35 cellular contexts compared by ENCODE assay signal in genomic region chr14:72982146-72982708, GRCh38.
"Had no signal": no experiment of that assay in that cellular context is flagged by ENCODE, and none has a peak within 500 bp of the region (broad histone marks: within the 10 kb centered on the region; RNA-seq: fewer than 3 reads in every experiment).

No MANE protein-coding gene starts in this region.

- H3K4me3 Mint-ChIP-seq: activated CD4-positive, alpha-beta T cell treated with anti-CD3 and anti-CD28 coated beads for 36 hours; activated CD4-positive, alpha-beta T cell treated with anti-CD3 and anti-CD28 coated beads, Interleukin-2, amount 10 ng/mL, durations not matched to agents 7 days and 5 days; activated CD8-positive, alpha-beta T cell treated with anti-CD3 and anti-CD28 coated beads, Interleukin-2, amount 10 ng/mL, durations not matched to agents 7 days and 5 days; activated naive CD4-positive, alpha-beta T cell treated with anti-CD3 and anti-CD28 coated beads, Interleukin-2, amount 50 U/mL, for 24 hours; activated naive CD8-positive, alpha-beta T cell treated with anti-CD3 and anti-CD28 coated beads, Interleukin-2, amount 10 ng/mL, durations not matched to agents 7 days and 5 days; activated T-cell treated with anti-CD3 and anti-CD28 coated beads, Interleukin-2, amount 50 U/mL, for 24 hours; T-cell had no signal

- ATAC-seq: activated CD4-positive, alpha-beta T cell treated with anti-CD3 and anti-CD28 coated beads for 36 hours; activated CD4-positive, CD25-positive, alpha-beta regulatory T cell treated with anti-CD3 and anti-CD28 coated beads, Interleukin-2, amount 50 U/mL, for 24 hours; activated CD8-positive, alpha-beta T cell treated with anti-CD3 and anti-CD28 coated beads, Interleukin-2, amount 10 ng/mL, durations not matched to agents 7 days and 5 days; body of pancreas; Panc1; T-cell had no signal

- H3K27me3 Mint-ChIP-seq: activated CD4-positive, alpha-beta T cell treated with anti-CD3 and anti-CD28 coated beads for 36 hours; activated CD4-positive, alpha-beta T cell treated with anti-CD3 and anti-CD28 coated beads, Interleukin-2, amount 10 ng/mL, durations not matched to agents 7 days and 5 days; activated naive CD4-positive, alpha-beta T cell treated with anti-CD3 and anti-CD28 coated beads, Interleukin-2, amount 50 U/mL, for 24 hours; activated naive CD8-positive, alpha-beta T cell treated with anti-CD3 and anti-CD28 coated beads, Interleukin-2, amount 10 ng/mL, durations not matched to agents 7 days and 5 days; activated T-cell treated with anti-CD3 and anti-CD28 coated beads, Interleukin-2, amount 50 U/mL, for 24 hours; T-cell had no signal

- H3K4me1 Mint-ChIP-seq: activated CD4-positive, alpha-beta T cell treated with anti-CD3 and anti-CD28 coated beads for 36 hours; activated CD4-positive, alpha-beta T cell treated with anti-CD3 and anti-CD28 coated beads, Interleukin-2, amount 10 ng/mL, durations not matched to agents 7 days and 5 days; activated naive CD4-positive, alpha-beta T cell treated with anti-CD3 and anti-CD28 coated beads, Interleukin-2, amount 50 U/mL, for 24 hours; T-cell had no signal

- FAIRE-seq: TTC549 had no signal

- H3K9me3 Mint-ChIP-seq: activated CD4-positive, alpha-beta T cell treated with anti-CD3 and anti-CD28 coated beads, Interleukin-2, amount 10 ng/mL, durations not matched to agents 7 days and 5 days; activated naive CD4-positive, alpha-beta T cell treated with anti-CD3 and anti-CD28 coated beads, Interleukin-2, amount 50 U/mL, for 24 hours; activated naive CD8-positive, alpha-beta T cell treated with anti-CD3 and anti-CD28 coated beads, Interleukin-2, amount 10 ng/mL, durations not matched to agents 7 days and 5 days; activated T-helper 2 cell treated with anti-CD3 and anti-CD28 coated beads, Interferon-gamma antibody, Interleukin-2, Interleukin-4, amounts not matched to agents 10 μg/mL and 5 μg/mL and 100 μg/mL, durations not matched to agents 14 hours and 24 hours and 36 hours; T-cell had no signal

- H3K9me3 ChIP-seq: ascending aorta, body of pancreas, breast epithelium, SJSA1, SK-N-SH had no signal

- DNase-seq: activated CD4-positive, alpha-beta T cell treated with anti-CD3 and anti-CD28 coated beads for 36 hours; activated CD4-positive, alpha-beta T cell treated with anti-CD3 and anti-CD28 coated beads, Interleukin-2, amount 10 ng/mL, durations not matched to agents 7 days and 5 days; activated CD4-positive, alpha-beta T cell treated with anti-CD3 and anti-CD28 coated beads, Interleukin-2, amount 50 U/mL, for 48 hours; activated CD8-positive, alpha-beta T cell treated with anti-CD3 and anti-CD28 coated beads, Interleukin-2, amount 10 ng/mL, durations not matched to agents 7 days and 5 days; activated gamma-delta T cell; activated naive CD4-positive, alpha-beta T cell treated with Interleukin-2 at 50 U/mL for 16 hours; activated naive CD8-positive, alpha-beta T cell treated with anti-CD3 and anti-CD28 coated beads, Interleukin-2, amount 10 ng/mL, durations not matched to agents 7 days and 5 days; activated T-cell treated with anti-CD3 and anti-CD28 coated beads, Interleukin-2, amount 50 U/mL, for 24 hours; amygdala; body of pancreas; caudate nucleus; cerebellar nuclear complex; Kasumi-1; KG1; MM.1S; MV-4-11; NCI-H1092; NCI-H1436 treated with DMSO at 0.1 percent for 48 hours; NCI-H1694 treated with DMSO at 0.1 percent for 48 hours; NCI-H2029; NCI-H345; NCI-H524 treated with DMSO at 0.1 percent for 48 hours; RPMI8226; SHP77 treated with DMSO at 0.1 percent for 48 hours; SK-N-SH; T-cell; T1000 had no signal

- H3K4me3 ChIP-seq: ascending aorta, body of pancreas, breast epithelium, SJSA1 had no signal

- H3K27ac Mint-ChIP-seq: activated CD4-positive, alpha-beta T cell treated with anti-CD3 and anti-CD28 coated beads for 36 hours; activated CD4-positive, alpha-beta T cell treated with anti-CD3 and anti-CD28 coated beads, Interleukin-2, amount 10 ng/mL, durations not matched to agents 7 days and 5 days; activated CD8-positive, alpha-beta T cell treated with anti-CD3 and anti-CD28 coated beads, Interleukin-2, amount 10 ng/mL, durations not matched to agents 7 days and 5 days; activated naive CD4-positive, alpha-beta T cell treated with anti-CD3 and anti-CD28 coated beads, Interleukin-2, amount 50 U/mL, for 24 hours; activated naive CD8-positive, alpha-beta T cell treated with anti-CD3 and anti-CD28 coated beads, Interleukin-2, amount 10 ng/mL, durations not matched to agents 7 days and 5 days; activated T-helper 2 cell treated with anti-CD3 and anti-CD28 coated beads, Interferon-gamma antibody, Interleukin-2, Interleukin-4, amounts not matched to agents 10 μg/mL and 5 μg/mL and 100 μg/mL, durations not matched to agents 14 hours and 24 hours and 36 hours; T-cell had no signal
